8 cellular contexts compared by ENCODE assay signal in the genomic region with DNA sequence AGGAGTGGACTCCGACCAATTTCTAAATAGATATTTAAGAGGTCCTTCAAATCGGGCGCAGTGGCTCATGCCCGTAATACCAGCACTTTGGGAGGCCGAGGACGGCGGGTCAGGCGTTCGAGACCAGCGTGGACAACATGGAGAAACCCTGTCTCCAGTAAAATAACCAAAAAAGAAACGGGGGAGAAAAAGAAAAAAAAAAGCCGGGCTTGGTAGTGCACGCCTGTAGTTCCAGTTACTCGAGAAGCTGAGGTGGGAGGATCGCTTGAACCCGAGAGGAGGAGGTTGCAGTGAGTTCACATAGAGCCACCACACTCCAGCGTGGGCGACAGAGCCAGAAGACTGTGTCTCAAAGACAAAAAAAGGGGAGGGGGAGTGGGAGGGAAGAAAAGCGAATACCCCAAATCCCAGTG. TPM values are rescaled to one million over a fixed set of nuclear protein-coding genes. Genes with fewer than 3 reads are reported as not detected.
DNase-seq lines count a peak whose midpoint lies in the region; ATAC-seq, FAIRE-seq and TF ChIP-seq lines count a peak whose summit lies in the region.

No MANE protein-coding gene starts in this region.

- H3K4me2 ChIP-seq in keratinocyte (ENCODE audit: control insufficient read depth, extremely low read depth, insufficient read depth, low read depth, low read length), result peak overlapping the region; percentile 91

- H3K36me3 Mint-ChIP-seq in stimulated activated effector memory CD8-positive, alpha-beta T cell treated with anti-CD3 and anti-CD28 coated beads, Interleukin-12 subunit alpha, Interleukin-12 subunit beta, amount 100 ng/mL, for 72 hours, result peaks cover 34% of the 10 kb centered on the region

- peak overlapping the region; percentile 92 to 96 for H3K27ac ChIP-seq in ascending aorta
- peak overlapping the region; percentile 83 for H3K27ac ChIP-seq in keratinocyte (ENCODE audit: control insufficient read depth, insufficient read depth, low read length)

- H3K36me3 ChIP-seq in ascending aorta, result no peaks in the 10 kb centered on the region
- no peaks in the 10 kb centered on the region for H3K36me3 ChIP-seq in keratinocyte (ENCODE audit: control insufficient read depth in 2 of 2, extremely low read depth in 1 of 2, insufficient read depth in 2 of 2, low read length in 2 of 2)

- H3K4me3 ChIP-seq in ascending aorta (peak overlapping the region; percentile 56 to 79), keratinocyte (ENCODE audit: control insufficient read depth in 2 of 3, extremely low read depth in 1 of 3, insufficient read depth in 2 of 3, low read depth in 1 of 3, low read length in 3 of 3) (peak overlapping the region; percentile 45 to 84 (median 82))

- no peak for FAIRE-seq in keratinocyte (lab: Jason Lieb, UNC)

- TF ChIP-seq CTCF in ascending aorta (IDR thresholded peaks at IDR 0.05) (no peak), keratinocyte (optimal IDR thresholded peaks at IDR 0.05 in 1 of 3, IDR thresholded peaks at IDR 0.05 in 1 of 3, conservative IDR thresholded peaks at IDR 0.05 in 1 of 3; ENCODE audit: extremely low read depth in 1 of 3, insufficient read depth in 2 of 3, low read length in 3 of 3) (no peak)

- H3K4me1 Mint-ChIP-seq in stimulated activated effector memory CD8-positive, alpha-beta T cell treated with anti-CD3 and anti-CD28 coated beads, Interleukin-12 subunit alpha, Interleukin-12 subunit beta, amount 100 ng/mL, for 72 hours, result peaks cover 39% of the 10 kb centered on the region

- peak overlapping the region; percentile 94 for H3K27ac Mint-ChIP-seq in stimulated activated effector memory CD8-positive, alpha-beta T cell treated with anti-CD3 and anti-CD28 coated beads, Interleukin-12 subunit alpha, Interleukin-12 subunit beta, amount 100 ng/mL, for 72 hours

- H3K9me3 Mint-ChIP-seq in stimulated activated effector memory CD8-positive, alpha-beta T cell treated with anti-CD3 and anti-CD28 coated beads, Interleukin-12 subunit alpha, Interleukin-12 subunit beta, amount 100 ng/mL, for 72 hours, result no peaks in the 10 kb centered on the region

- H3K9me3 ChIP-seq in ascending aorta, result no peaks in the 10 kb centered on the region
- no peaks in the 10 kb centered on the region for H3K9me3 ChIP-seq in keratinocyte (ENCODE audit: control insufficient read depth, low read depth, low read length)

- dilution Hi-C loops in keratinocyte (cut with MboI; ENCODE audit: extremely low pct_ligation_motif_present, low sequenced_read_pairs), result no loop called here

- ATAC-seq in stimulated activated effector memory CD8-positive, alpha-beta T cell treated with anti-CD3 and anti-CD28 coated beads, Interleukin-12 subunit alpha, Interleukin-12 subunit beta, amount 100 ng/mL, for 72 hours, result peak; percentile 34

- H3K27me3 ChIP-seq in ascending aorta, result no peaks in the 10 kb centered on the region
- H3K27me3 ChIP-seq in keratinocyte (ENCODE audit: control insufficient read depth, extremely low read depth, insufficient read depth, low read length), result no peaks in the 10 kb centered on the region

- peak overlapping the region; percentile 86 for H3K4me3 Mint-ChIP-seq in stimulated activated effector memory CD8-positive, alpha-beta T cell treated with anti-CD3 and anti-CD28 coated beads, Interleukin-12 subunit alpha, Interleukin-12 subunit beta, amount 100 ng/mL, for 72 hours

- no peaks in the 10 kb centered on the region for H3K9me1 ChIP-seq in keratinocyte (ENCODE audit: control insufficient read depth, extremely low read depth, insufficient read depth, low read length)

- no peaks in the 10 kb centered on the region for H4K20me1 ChIP-seq in keratinocyte (ENCODE audit: control insufficient read depth, extremely low read depth, insufficient read depth, low read length)

- no peaks in the 10 kb centered on the region for H3K79me2 ChIP-seq in keratinocyte (ENCODE audit: control insufficient read depth, insufficient read depth, low read length)

- peaks cover 5 to 13% of the 10 kb centered on the region in 2 donors for H3K4me1 ChIP-seq in ascending aorta
- H3K4me1 ChIP-seq in keratinocyte (ENCODE audit: control insufficient read depth, extremely low read depth, insufficient read depth, low read length), result peaks cover 12% of the 10 kb centered on the region

- intact Hi-C loops in ascending aorta (cut with DNase I), result loop anchor here (1.0 to 5.0 kb wide), 4 partner anchors 9 to 163 kb away; a partner anchor contains a TSS

- H2AFZ ChIP-seq in keratinocyte (ENCODE audit: control insufficient read depth, low read length), result peak overlapping the region; percentile 64

- peak; percentile 37 for DNase-seq in activated T-cell treated with anti-CD3 and anti-CD28 coated beads, Interleukin-2, amount 50 U/mL, for 1 hour
- DNase-seq in activated T-cell treated with anti-CD3 and anti-CD28 coated beads for 4 hours, result no peak
- peak in 1 of 2 donors; percentile 47 for DNase-seq in ascending aorta (ENCODE audit: low spot score in 2 of 2)
- DNase-seq in keratinocyte (ENCODE audit: low read depth, low spot score), result no peak
- DNase-seq in stimulated activated effector memory CD8-positive, alpha-beta T cell treated with anti-CD3 and anti-CD28 coated beads, Interleukin-12 subunit alpha, Interleukin-12 subunit beta, amount 100 ng/mL, for 72 hours (ENCODE audit: low spot score in 2 of 2), result no peak
- no peak for DNase-seq in dermis blood vessel endothelial cell
- no peak for DNase-seq in mucosa of gallbladder (ENCODE audit: low spot score)
- no peak for DNase-seq in hippocampal formation (lab: John Stamatoyannopoulos, UW)

- H3K9ac ChIP-seq in keratinocyte (ENCODE audit: control insufficient read depth, extremely low read depth, insufficient read depth, low read length), result peak overlapping the region; percentile 77

RNA-seq across cellular contexts. Expression of a gene that starts 53.3 kb away (rescaled TPM):
- 2.6 TPM for total RNA-seq in ascending aorta
- polyA plus RNA-seq in keratinocyte, result 13.8 to 18.6 TPM (median 18.4 TPM) in 3 replicates
- 1.8 TPM for polyA plus RNA-seq in keratinocyte (2011; ENCODE audit: low read depth)
- polyA plus RNA-seq in keratinocyte (2011; cell fraction: cytosol; rRNA removed), result 4.8 and 5.8 TPM in 2 replicates
- polyA plus RNA-seq in keratinocyte (2011; cell fraction: nucleus; rRNA removed), result 22.5 and 22.9 TPM in 2 replicates
- 3.0 and 11.8 TPM in 2 replicates for polyA plus RNA-seq in keratinocyte (2012; ENCODE audit: low replicate concordance)
- polyA minus RNA-seq in keratinocyte, result 16.8 to 21.1 TPM (median 19.5 TPM) in 3 replicates
- 13.0 TPM for polyA minus RNA-seq in keratinocyte (2011; cell fraction: cytosol; rRNA and poly(A)+ RNA removed)
- polyA minus RNA-seq in keratinocyte (2011; cell fraction: nucleus; rRNA and poly(A)+ RNA removed), result 19.5 and 31.3 TPM in 2 replicates
- 2.2 and 6.2 TPM in 2 replicates for total RNA-seq in dermis blood vessel endothelial cell
- total RNA-seq in mucosa of gallbladder, result 19.1 TPM
